ENCODE assay signal across 8 cellular contexts in genomic region chr2:121736462-121737336, GRCh38. TPM values are rescaled to one million over a fixed set of nuclear protein-coding genes. Genes with fewer than 3 reads are reported as not detected.
DNase-seq lines count a peak whose midpoint lies in the region; ATAC-seq, FAIRE-seq and TF ChIP-seq lines count a peak whose summit lies in the region.

Gene NIFK, minus strand, starts transcription at chr2:121736875. Its CDS starts 25 bp downstream, at chr2:121736850.

- 0% methylated on average over 70 to 85 of the region's 93 CpGs for WGBS in mesodermal cell (ENCODE audit: insufficient coverage in 2 of 2), 2 experiments

- peak within 1 kb of the TSS; percentile 68 for H3K27ac ChIP-seq in OCI-LY1 (ENCODE audit: low read depth, low read length, poor library complexity, severe bottlenecking)
- H3K27ac ChIP-seq in mesodermal cell (ENCODE audit: low read depth, low read length, severe bottlenecking) = peak within 1 kb of the TSS; percentile 58

- no peak for FAIRE-seq in D721Med (lab: Jason Lieb, UNC)

- H3K4me3 ChIP-seq in OCI-LY1 (ENCODE audit: low read depth, low read length, poor library complexity, severe bottlenecking) (peak within 1 kb of the TSS; percentile 88), mesodermal cell (ENCODE audit: extremely low read depth, insufficient read depth, low read length, poor library complexity, severe bottlenecking) (peak within 1 kb of the TSS; percentile 99)

- peak within 1 kb of the TSS; percentile 81 for H3K9ac ChIP-seq in OCI-LY1 (ENCODE audit: low read length)

- H3K9me3 ChIP-seq in OCI-LY1 (ENCODE audit: low read length) (no peaks in the 10 kb centered on the region), mesodermal cell (ENCODE audit: control insufficient read depth, low read length) (no peaks in the 10 kb centered on the region)

- TF ChIP-seq CTCF in D721Med (IDR thresholded peaks at IDR 0.05; ENCODE audit: insufficient read depth, missing control alignments) = no peak
- TF ChIP-seq CTCF in OCI-LY1 (IDR thresholded peaks at IDR 0.05; ENCODE audit: low read length) = no peak

- in situ Hi-C loops in endometrial microvascular endothelial cells (cut with HindIII; ENCODE audit: inconsistent ontology term, low pct_unique_long_range_greater_than_20kb, low sequenced_read_pairs) = no loop called here

- ATAC-seq in GM21526 (IDR thresholded peaks at IDR 0.05; ENCODE audit: low FRiP score, unreplicated experiment) = peak; percentile 84

- DNase-seq in D721Med (ENCODE audit: insufficient read length, low spot score) (peak; percentile 90), HuH-7 (ENCODE audit: low spot score) (peak; percentile 87)
- peak; percentile 100 for DNase-seq in activated CD8-positive, alpha-beta memory T cell treated with anti-CD3 and anti-CD28 coated beads, Interleukin-2, amount 50 U/mL, for 4 hours
- peak; percentile 100 for DNase-seq in stimulated activated CD8-positive, alpha-beta memory T cell treated with anti-CD3 and anti-CD28 coated beads, Interleukin-15, amount 100 ng/mL, for 24 hours (ENCODE audit: low read depth)

- H3K27me3 ChIP-seq in OCI-LY1 (ENCODE audit: insufficient read depth, low read length) = no peaks in the 10 kb centered on the region

- H4K20me1 ChIP-seq in OCI-LY1 (ENCODE audit: insufficient read depth, low read length) = no peaks in the 10 kb centered on the region

- H3K36me3 ChIP-seq in OCI-LY1 (ENCODE audit: insufficient read depth, low read length) = peaks cover 42% of the 10 kb centered on the region
- peaks cover 28% of the 10 kb centered on the region for H3K36me3 ChIP-seq in mesodermal cell (ENCODE audit: control insufficient read depth, insufficient read depth, low read length)

- H2AFZ ChIP-seq in OCI-LY1 (ENCODE audit: low read length) = no peak within 1 kb of the TSS

- H3K4me1 ChIP-seq in OCI-LY1 (ENCODE audit: insufficient read depth, low read length, severe bottlenecking) (peaks cover 28% of the 10 kb centered on the region), mesodermal cell (ENCODE audit: control insufficient read depth, insufficient read depth, low read length, poor library complexity, severe bottlenecking) (peaks cover 3% of the 10 kb centered on the region)

- H3K4me2 ChIP-seq in OCI-LY1 (ENCODE audit: low read length) = peak within 1 kb of the TSS; percentile 91

- peaks cover 25% of the 10 kb centered on the region for H3K79me2 ChIP-seq in OCI-LY1 (ENCODE audit: insufficient read depth, low read length)

- H3K9me2 ChIP-seq in OCI-LY1 (ENCODE audit: low read depth, low read length) = no peaks in the 10 kb centered on the region

- H3F3A ChIP-seq in OCI-LY1 (ENCODE audit: insufficient read depth, low read length) = no peaks in the 10 kb centered on the region

RNA-seq across cellular contexts. Expression of gene NIFK, which starts in this region (rescaled TPM):
- 48.6 TPM for total RNA-seq in endometrial microvascular endothelial cells (ENCODE audit: inconsistent ontology term)
- 62.9 TPM for polyA plus RNA-seq in mesodermal cell (2013, experiment 1 of 2)
- polyA plus RNA-seq in mesodermal cell (2013, experiment 2 of 2) = 67.3 TPM

Comparison
In these comparisons a context has a peak if more than half of its experiments do, and no peak if none do; other contexts are left out.
1. Peak in every context shown above with its lines: DNase-seq, ATAC-seq, H3K4me3 ChIP-seq and H3K27ac ChIP-seq.